In the genomic region with DNA sequence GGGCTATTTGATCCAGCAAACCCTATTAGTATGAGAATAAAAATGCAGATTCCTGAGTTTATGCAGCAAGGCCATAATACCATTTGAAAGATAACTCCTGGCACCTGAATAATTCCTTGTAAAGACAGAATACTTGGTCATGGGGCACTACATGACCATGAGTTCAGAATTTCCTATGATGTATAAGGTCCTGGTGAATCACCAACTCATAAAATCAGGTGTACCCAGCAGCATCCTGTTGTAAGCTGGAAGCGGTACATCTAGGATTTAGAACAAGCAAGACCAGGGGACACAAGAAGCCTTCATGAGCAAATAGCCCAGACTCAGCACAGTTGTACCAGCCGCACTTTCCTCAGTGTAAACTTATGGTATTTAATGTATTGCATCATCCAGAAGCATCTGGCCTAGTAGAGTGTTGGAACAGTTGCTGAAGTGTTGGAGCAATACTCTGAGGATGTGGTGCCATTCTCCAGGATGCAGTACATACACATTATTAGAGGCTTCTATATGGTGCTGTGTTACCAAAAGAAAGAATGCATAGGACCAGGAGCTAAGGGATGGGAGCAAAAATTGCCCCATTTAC, we compare ENCODE assay signal across 19 cellular contexts.
DNase-seq lines count a peak whose midpoint lies in the region; ATAC-seq, FAIRE-seq and TF ChIP-seq lines count a peak whose summit lies in the region.
"Had no signal": no experiment of that assay in that cellular context is flagged by ENCODE, and none has a peak within 500 bp of the region (broad histone marks: within the 10 kb centered on the region; RNA-seq: fewer than 3 reads in every experiment).

No MANE protein-coding gene starts in this region.

- H3K27ac ChIP-seq in HepG2 (ENCODE audit: extremely low read length, insufficient read depth, low read length) (no peak overlapping the region), right lobe of liver (no peak overlapping the region), RWPE2 (ENCODE audit: poor library complexity, severe bottlenecking) (no peak overlapping the region), left ventricle myocardium inferior (replicated peaks) (no peak overlapping the region)
- H3K27ac ChIP-seq: SJSA1 had no signal

- POLR2A ChIA-PET in HepG2 (lab: Yijun Ruan, JAX) = no interaction called here

- 75% methylated on average over 2 of the region's 2 CpGs for WGBS in HepG2 (ENCODE audit: low lambda C conversion rate)
- WGBS in right lobe of liver (ENCODE audit: insufficient coverage, low coverage, low lambda C conversion rate, missing lambda C conversion rate) = 82% methylated on average over 2 of the region's 2 CpGs

- no peak for DNase-seq in HepG2 (ENCODE audit: low spot score)
- no peak for DNase-seq in right lobe of liver
- peak; percentile 21 for DNase-seq in NB4 (ENCODE audit: low read depth)
- DNase-seq in RWPE2 (ENCODE audit: low spot score) = no peak
- peak; percentile 27 for DNase-seq in renal cortical epithelial cell (ENCODE audit: low read depth)
- no peak for DNase-seq in left ventricle myocardium inferior
- DNase-seq in activated effector memory CD4-positive, alpha-beta T cell treated with anti-CD3 and anti-CD28 coated beads, Interleukin-2, amount 50 U/mL, for 16 hours = no peak
- DNase-seq: Calu3; CD8-positive, alpha-beta T cell; DND-41; H9; NCI-H1105; NCI-H1694; NCI-H2081 treated with DMSO at 0.1 percent for 48 hours; SW 1271 had no signal

- no peak for ATAC-seq in HepG2
- no peak for ATAC-seq in right lobe of liver
- peak; percentile 58 for ATAC-seq in RWPE2 (ENCODE audit: low read depth)
- no peak for ATAC-seq in HG03039 (IDR thresholded peaks at IDR 0.05; ENCODE audit: unreplicated experiment)
- ATAC-seq: CD8-positive, alpha-beta T cell; Panc1 had no signal

- CTCF ChIA-PET in HepG2 (lab: Yijun Ruan, JAX; ENCODE audit: low intra/inter-chr PET ratio, low total read pairs) = no interaction called here

- TF ChIP-seq RAD21 in HepG2 (CRISPR knock-in tag; IDR thresholded peaks at IDR 0.05) = no peak

- H4K20me1 ChIP-seq in HepG2 (ENCODE audit: insufficient read depth, low read length) = no peaks in the 10 kb centered on the region

- H3K27me3 ChIP-seq in HepG2 (ENCODE audit: control insufficient read depth in 1 of 2, insufficient read depth in 2 of 2, low read length in 2 of 2) (no peaks in the 10 kb centered on the region), right lobe of liver (no peaks in the 10 kb centered on the region), RWPE2 (ENCODE audit: insufficient read depth, poor library complexity, severe bottlenecking) (no peaks in the 10 kb centered on the region), left ventricle myocardium inferior (ENCODE audit: low read depth) (no peaks in the 10 kb centered on the region)
- H3K27me3 ChIP-seq: SJSA1 had no signal

- H3K36me3 ChIP-seq in HepG2 (replicated peaks in 1 of 2; ENCODE audit: control insufficient read depth in 1 of 2, insufficient read depth in 2 of 2, low read length in 2 of 2) (no peaks in the 10 kb centered on the region), right lobe of liver (no peaks in the 10 kb centered on the region), RWPE2 (ENCODE audit: low read depth) (no peaks in the 10 kb centered on the region), left ventricle myocardium inferior (no peaks in the 10 kb centered on the region)
- H3K36me3 ChIP-seq: SJSA1 had no signal

- no peak overlapping the region for H3K4me2 ChIP-seq in HepG2 (ENCODE audit: low read depth, low read length)

- intact Hi-C loops in HepG2 (cut with micrococcal nuclease; ENCODE audit: unreplicated experiment) (no loop called here), right lobe of liver (cut with DNase I) (no loop called here), left ventricle myocardium inferior (cut with micrococcal nuclease) (no loop called here)

- TF ChIP-seq POLR2A in HepG2 (IDR thresholded peaks at IDR 0.05; ENCODE audit: insufficient read depth in 1 of 2, low read depth in 2 of 2, low read length in 2 of 2) (no peak), right lobe of liver (IDR thresholded peaks at IDR 0.05) (no peak), NB4 (IDR thresholded peaks at IDR 0.05; ENCODE audit: extremely low read depth, insufficient read length) (no peak)

- TF ChIP-seq EP300 in HepG2 (IDR thresholded peaks at IDR 0.05; ENCODE audit: low read depth in 2 of 2, low read length in 2 of 2) (no peak), HepG2 (CRISPR knock-in tag; IDR thresholded peaks at IDR 0.05; ENCODE audit: borderline replicate concordance) (no peak)

- BruUV-seq in HepG2 (replicated peaks; lab: Mats Ljungman, UMichigan) = no TSS peak

- H3K4me3 ChIP-seq in HepG2 (replicated peaks in 1 of 3; ENCODE audit: insufficient read depth in 1 of 3, low read depth in 2 of 3, low read length in 3 of 3) (no peak overlapping the region), right lobe of liver (no peak overlapping the region), NB4 (ENCODE audit: low read depth, low read length) (no peak overlapping the region), RWPE2 (ENCODE audit: severe bottlenecking) (no peak overlapping the region), left ventricle myocardium inferior (no peak overlapping the region)
- H3K4me3 ChIP-seq: SJSA1 had no signal

- no peak for FAIRE-seq in HepG2 (lab: Jason Lieb, UNC)
- FAIRE-seq: A204.1 had no signal

- H3K4me1 ChIP-seq in HepG2 (ENCODE audit: insufficient read depth, low read length) (no peaks in the 10 kb centered on the region), right lobe of liver (no peaks in the 10 kb centered on the region), RWPE2 (ENCODE audit: insufficient read depth, poor library complexity, severe bottlenecking) (peaks cover 21% of the 10 kb centered on the region), left ventricle myocardium inferior (no peaks in the 10 kb centered on the region)

- TF ChIP-seq CTCF in HepG2 (CRISPR knock-in tag; IDR thresholded peaks at IDR 0.05) (no peak), right lobe of liver (IDR thresholded peaks at IDR 0.05) (no peak), NB4 (IDR thresholded peaks at IDR 0.05; ENCODE audit: low read depth, low read length) (no peak), RWPE2 (IDR thresholded peaks at IDR 0.05; ENCODE audit: poor library complexity, severe bottlenecking) (no peak), left ventricle myocardium inferior (IDR thresholded peaks at IDR 0.05; ENCODE audit: borderline replicate concordance) (no peak)

- H2AFZ ChIP-seq in HepG2 (ENCODE audit: low read length) = no peak overlapping the region

- peaks cover 6% of the 10 kb centered on the region; the same call in 1 of the 2 replicates for H3K9me3 ChIP-seq in HepG2 (ENCODE audit: low read length)
- H3K9me3 ChIP-seq in right lobe of liver = no peaks in the 10 kb centered on the region
- no peaks in the 10 kb centered on the region for H3K9me3 ChIP-seq in RWPE2 (ENCODE audit: severe bottlenecking)
- peaks cover 18% of the 10 kb centered on the region for H3K9me3 ChIP-seq in left ventricle myocardium inferior (replicated peaks)
- H3K9me3 ChIP-seq: SJSA1 had no signal

- in situ Hi-C loops in HepG2 (cut with HindIII; ENCODE audit: extremely low pct_ligation_motif_present, low pct_unique_long_range_greater_than_20kb) = no loop called here

- H3K79me2 ChIP-seq in HepG2 (ENCODE audit: insufficient read depth, low read length) = no peaks in the 10 kb centered on the region

- H3K9ac ChIP-seq in HepG2 (ENCODE audit: insufficient read depth, low read depth, low read length) = no peak overlapping the region

TF ChIP-seq in HepG2, 621 proteins besides CTCF, POLR2A, EP300 and RAD21:
- TF ChIP-seq ATF7 (IDR thresholded peaks at IDR 0.05) (0 out of 2 replicates have a peak, but pooled peaks have one; percentile 6), ATF7 (CRISPR knock-in tag; IDR thresholded peaks at IDR 0.05) (no peak), ADNP (CRISPR knock-in tag; IDR thresholded peaks at IDR 0.05) (no peak), ZBTB14 (CRISPR knock-in tag; IDR thresholded peaks at IDR 0.05) (no peak), MEF2D (CRISPR knock-in tag; IDR thresholded peaks at IDR 0.05) (no peak), CEBPB (IDR thresholded peaks at IDR 0.05; ENCODE audit: borderline replicate concordance, low read depth, low read length) (peak; percentile 63; the same call in 1 of the 2 replicates)

Comparison
In these comparisons a context has a peak if more than half of its experiments do, and no peak if none do; other contexts are left out.
1. DNase-seq: peak in NB4 (single experiment) and renal cortical epithelial cell (single experiment); none in HepG2 (single experiment), right lobe of liver (0 of 3), RWPE2 (single experiment), left ventricle myocardium inferior (single experiment) and activated effector memory CD4-positive, alpha-beta T cell treated with anti-CD3 and anti-CD28 coated beads, Interleukin-2, amount 50 U/mL, for 16 hours (single experiment).